Comparison of ENCODE assay signal across 8 cellular contexts in the genomic region with DNA sequence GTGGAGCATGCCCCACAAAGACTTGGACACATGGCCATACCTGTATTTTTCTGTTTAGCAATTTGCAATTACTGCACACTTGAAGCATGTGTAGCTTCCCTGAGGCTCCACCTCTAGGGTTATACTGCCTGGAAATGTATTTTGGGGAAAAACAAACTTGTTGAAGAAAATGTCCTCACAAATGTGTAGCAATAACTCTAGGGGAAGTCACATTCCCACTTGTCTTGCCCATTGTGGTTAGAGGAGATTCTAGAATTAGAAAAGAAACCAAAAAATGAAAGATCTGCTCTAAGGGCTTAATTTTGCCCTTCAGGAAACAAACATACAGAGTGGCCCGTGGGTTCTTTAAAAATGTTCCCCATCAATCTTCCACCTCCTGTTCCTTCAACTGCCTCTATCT.
A peak's percentile ranks its signal among the peaks of the same experiment; 100 is the strongest.
DNase-seq lines count a peak whose midpoint lies in the region; ATAC-seq, FAIRE-seq and TF ChIP-seq lines count a peak whose summit lies in the region.
"Not testable (repeated sequence)": the region's sequence is repeated elsewhere in the genome, so short reads cannot be mapped to it uniquely, and the experiment has no call there.

No MANE protein-coding gene starts in this region.

- TF ChIP-seq RAD21 in A549 (conservative IDR thresholded peaks at IDR 0.05 in 1 of 2, IDR thresholded peaks at IDR 0.05 in 1 of 2), result not testable (repeated sequence)

- H3K4me1 ChIP-seq in A549, result peaks cover 71% of the 10 kb centered on the region
- H3K4me1 ChIP-seq in suprapubic skin, result not testable (repeated sequence)

- not testable (repeated sequence) for DNase-seq in A549 (ENCODE audit: low read depth in 1 of 2, low spot score in 1 of 2); HFFc6; coronary artery (ENCODE audit: low spot score); left ventricle myocardium superior; osteocyte (ENCODE audit: extremely low spot score, unreplicated experiment); suprapubic skin (ENCODE audit: low spot score in 2 of 2)
- DNase-seq in NOMO-1 treated with DMSO at 0.1 percent for 48 hours (lab: John Stamatoyannopoulos, UW; ENCODE audit: unreplicated experiment), result peak; percentile 85
- peak; percentile 50 for DNase-seq in SKM-1 treated with dmso at 0.1 percent for 144 hours (lab: John Stamatoyannopoulos, UW; ENCODE audit: unreplicated experiment)

- peak overlapping the region; percentile 53 for H3K4me3 Mint-ChIP-seq in HFFc6
- H3K4me3 Mint-ChIP-seq in osteocyte (ENCODE audit: unreplicated experiment), result not testable (repeated sequence)

- H3K27me3 Mint-ChIP-seq in HFFc6 (ENCODE audit: insufficient read depth); osteocyte (ENCODE audit: unreplicated experiment): not testable (repeated sequence)

- WGBS in A549 (ENCODE audit: missing lambda C conversion rate), result 2% methylated on average over 1 of the region's 1 CpG
- WGBS in suprapubic skin, result 42% methylated on average over 1 of the region's 1 CpG

- H3K27ac Mint-ChIP-seq in HFFc6 (peak overlapping the region; percentile 79), osteocyte (ENCODE audit: unreplicated experiment) (peak overlapping the region; percentile 88)

- H3K36me3 ChIP-seq in suprapubic skin, result not testable (repeated sequence)

- not testable (repeated sequence) for TF ChIP-seq EP300 in A549 (IDR thresholded peaks at IDR 0.05); suprapubic skin (IDR thresholded peaks at IDR 0.05)

- not testable (repeated sequence) for TF ChIP-seq CTCF in A549 (IDR thresholded peaks at IDR 0.05); HFFc6 (IDR thresholded peaks at IDR 0.05); coronary artery (IDR thresholded peaks at IDR 0.05); osteocyte (IDR thresholded peaks at IDR 0.05); suprapubic skin (IDR thresholded peaks at IDR 0.05)

- not testable (repeated sequence) for FAIRE-seq in A549 (lab: Jason Lieb, UNC)

- intact Hi-C loops in left ventricle myocardium superior (cut with micrococcal nuclease), result not testable (repeated sequence)

- not testable (repeated sequence) for H3K4me3 ChIP-seq in A549, coronary artery, suprapubic skin

- ATAC-seq in A549, result peak; percentile 2 to 11; a peak in 3 of 6 replicates
- ATAC-seq in left ventricle myocardium superior, result peak; percentile 54

- H3K27ac ChIP-seq in A549 (peak overlapping the region; percentile 86 to 92), coronary artery (peak overlapping the region; percentile 62 to 89), suprapubic skin (peak overlapping the region; percentile 76)

- not testable (repeated sequence) for H3K27me3 ChIP-seq in suprapubic skin

- CTCF ChIA-PET in A549 (lab: Yijun Ruan, JAX), result interaction anchor here (0.9 to 1.5 kb wide), 4 partner anchors 9 to 353 kb away, joined by 3 to 5 read pairs (median 4); no protein-coding TSS in a partner anchor

- H3K9me3 ChIP-seq in A549, suprapubic skin: not testable (repeated sequence)

- H3K36me3 Mint-ChIP-seq in HFFc6 (ENCODE audit: low read depth); osteocyte (ENCODE audit: unreplicated experiment): not testable (repeated sequence)

- POLR2A ChIA-PET in A549 (lab: Yijun Ruan, JAX), result interaction anchor here (0.6 to 1.3 kb wide), 7 partner anchors 9 to 353 kb away, joined by 3 to 15 read pairs (median 4); no protein-coding TSS in a partner anchor

- peak overlapping the region; percentile 71 for H3K4me2 ChIP-seq in A549

- peaks cover 90% of the 10 kb centered on the region for H3K4me1 Mint-ChIP-seq in HFFc6 (ENCODE audit: low read depth)
- H3K4me1 Mint-ChIP-seq in osteocyte (ENCODE audit: unreplicated experiment), result peaks cover 86% of the 10 kb centered on the region

- TF ChIP-seq POLR2A in A549 (IDR thresholded peaks at IDR 0.05; ENCODE audit: low read length); suprapubic skin (IDR thresholded peaks at IDR 0.05): not testable (repeated sequence)

- not testable (repeated sequence) for H3K9me3 Mint-ChIP-seq in HFFc6; osteocyte (ENCODE audit: unreplicated experiment)
